In genomic region chr15:36265422-36265821, GRCh38 we compare ENCODE assay signal across 18 cellular contexts.
DNase-seq lines count a peak whose midpoint lies in the region; ATAC-seq and TF ChIP-seq lines count a peak whose summit lies in the region.
"Had no signal": no experiment of that assay in that cellular context is flagged by ENCODE, and none has a peak within 500 bp of the region (broad histone marks: within the 10 kb centered on the region; RNA-seq: fewer than 3 reads in every experiment).

No MANE protein-coding gene starts in this region.

- 100% methylated on average over 1 of the region's 1 CpG for WGBS in mammary epithelial cell (ENCODE audit: low coverage, missing lambda C conversion rate)
- WGBS in IMR-90 (ENCODE audit: extremely low coverage in 2 of 2, insufficient read length in 1 of 2), 2 experiments, result no CpG with 5 or more reads among the region's 1 CpG

- no peak overlapping the region for H2AK9ac ChIP-seq in IMR-90 (replicated peaks; ENCODE audit: low read depth, low read length, poor library complexity)

- H3K36me3 ChIP-seq in mammary epithelial cell (ENCODE audit: insufficient read depth, low read length), result no peaks in the 10 kb centered on the region
- H3K36me3 ChIP-seq in breast epithelium, result no peaks in the 10 kb centered on the region
- H3K36me3 ChIP-seq in IMR-90 (ENCODE audit: control insufficient read depth, insufficient read depth, low read length), result no peaks in the 10 kb centered on the region
- no peaks in the 10 kb centered on the region for H3K36me3 ChIP-seq in SJCRH30
- H3K36me3 ChIP-seq: BLaER1 treated with 17β-estradiol and CSF1 and Interleukin-3, amounts not matched to agents 10 nM and 100 nM had no signal

- no peak overlapping the region; the same call in 1 of the 2 replicates for H3K23ac ChIP-seq in IMR-90 (ENCODE audit: low read depth, low read length)

- H2BK120ac ChIP-seq in IMR-90 (ENCODE audit: low read depth, low read length), result peak overlapping the region; percentile 57; the same call in 1 of the 2 replicates

- H3K4me1 ChIP-seq in mammary epithelial cell (ENCODE audit: insufficient read depth, low read length) (no peaks in the 10 kb centered on the region), breast epithelium (no peaks in the 10 kb centered on the region), IMR-90 (ENCODE audit: control insufficient read depth, insufficient read depth, low read length) (peaks cover 2% of the 10 kb centered on the region; the same call in 1 of the 2 replicates), SJCRH30 (no peaks in the 10 kb centered on the region)
- H3K4me1 ChIP-seq: BLaER1 treated with 17β-estradiol and CSF1 and Interleukin-3, amounts not matched to agents 10 nM and 100 nM had no signal

- peak overlapping the region; percentile 76 for H2BK5ac ChIP-seq in IMR-90 (ENCODE audit: low read depth, low read length, poor library complexity, severe bottlenecking)

- POLR2A ChIA-PET in IMR-90 (lab: Charles Lee; ENCODE audit: unreplicated experiment), result no interaction called here

- no peak overlapping the region for H3K4me3 ChIP-seq in mammary epithelial cell (replicated peaks in 1 of 3; ENCODE audit: insufficient read depth in 1 of 3, low read depth in 2 of 3, low read length in 3 of 3)
- H3K4me3 ChIP-seq in breast epithelium, result no peak overlapping the region
- no peak overlapping the region for H3K4me3 ChIP-seq in IMR-90 (ENCODE audit: insufficient read depth, low read depth, low read length)
- H3K4me3 ChIP-seq in fibroblast of villous mesenchyme (ENCODE audit: low read depth, low read length), result no peak overlapping the region
- no peak overlapping the region for H3K4me3 ChIP-seq in SJCRH30
- H3K4me3 ChIP-seq: BLaER1 treated with 17β-estradiol and CSF1 and Interleukin-3, amounts not matched to agents 10 nM and 100 nM; GM12878 had no signal

- no peak for TF ChIP-seq RAD21 in IMR-90 (IDR thresholded peaks at IDR 0.05; ENCODE audit: low read length)

- H3K79me1 ChIP-seq in IMR-90 (ENCODE audit: low read depth in 1 of 2, low read length in 2 of 2), result no peaks in the 10 kb centered on the region

- H4K5ac ChIP-seq in IMR-90 (ENCODE audit: low read depth, low read length), result peak overlapping the region; percentile 35; the same call in 1 of the 2 replicates

- H3K4me2 ChIP-seq in mammary epithelial cell (ENCODE audit: insufficient read depth, low read depth, low read length) (no peak overlapping the region), IMR-90 (ENCODE audit: low read depth, low read length) (peak overlapping the region; percentile 70; the same call in 1 of the 2 replicates)
- H3K4me2 ChIP-seq: BLaER1 treated with 17β-estradiol and CSF1 and Interleukin-3, amounts not matched to agents 10 nM and 100 nM had no signal

- H4K20me1 ChIP-seq in mammary epithelial cell (ENCODE audit: insufficient read depth, low read length) (no peaks in the 10 kb centered on the region), IMR-90 (ENCODE audit: insufficient read depth, low read length) (no peaks in the 10 kb centered on the region)
- H4K20me1 ChIP-seq: BLaER1 treated with 17β-estradiol and CSF1 and Interleukin-3, amounts not matched to agents 10 nM and 100 nM had no signal

- 0 out of 2 replicates have a peak overlapping the region, but pooled peaks have one; percentile 14 for H3K14ac ChIP-seq in IMR-90 (replicated peaks; ENCODE audit: low read depth, low read length)

- H3K27me3 ChIP-seq in mammary epithelial cell (ENCODE audit: insufficient read depth, low read length) (no peaks in the 10 kb centered on the region), breast epithelium (no peaks in the 10 kb centered on the region), IMR-90 (ENCODE audit: control insufficient read depth, insufficient read depth, low read length) (no peaks in the 10 kb centered on the region), SJCRH30 (peaks cover 3% of the 10 kb centered on the region; the same call in 1 of the 2 replicates)
- H3K27me3 ChIP-seq: BLaER1 treated with 17β-estradiol and CSF1 and Interleukin-3, amounts not matched to agents 10 nM and 100 nM had no signal

- ATAC-seq in IMR-90 (ENCODE audit: low read depth) (peak; percentile 89), GM19452 (IDR thresholded peaks at IDR 0.05; ENCODE audit: unreplicated experiment) (no peak), HG02642 (IDR thresholded peaks at IDR 0.05; ENCODE audit: poor library complexity, unreplicated experiment) (no peak)
- ATAC-seq: GM12878 had no signal

- no peak for TF ChIP-seq CTCF in mammary epithelial cell (conservative IDR thresholded peaks at IDR 0.05 in 1 of 2, IDR thresholded peaks at IDR 0.05 in 1 of 2; ENCODE audit: extremely low read depth in 1 of 2, insufficient read depth in 1 of 2, low read depth in 1 of 2, low read length in 2 of 2)
- no peak for TF ChIP-seq CTCF in breast epithelium (IDR thresholded peaks at IDR 0.05)
- TF ChIP-seq CTCF in IMR-90 (conservative IDR thresholded peaks at IDR 0.05; ENCODE audit: low read depth, low read length), result no peak
- no peak for TF ChIP-seq CTCF in fibroblast of villous mesenchyme (IDR thresholded peaks at IDR 0.05; ENCODE audit: insufficient read depth, low read depth, low read length)

- TF ChIP-seq POLR2A in breast epithelium (IDR thresholded peaks at IDR 0.05) (no peak), IMR-90 (IDR thresholded peaks at IDR 0.05; ENCODE audit: low read depth, low read length) (no peak)

- H3K9me3 ChIP-seq in mammary epithelial cell (replicated peaks; ENCODE audit: insufficient read depth, low read length) (no peaks in the 10 kb centered on the region), breast epithelium (no peaks in the 10 kb centered on the region), IMR-90 (ENCODE audit: control insufficient read depth, insufficient read depth, low read length) (no peaks in the 10 kb centered on the region), SJCRH30 (replicated peaks) (no peaks in the 10 kb centered on the region)
- H3K9me3 ChIP-seq: BLaER1 treated with 17β-estradiol and CSF1 and Interleukin-3, amounts not matched to agents 10 nM and 100 nM had no signal

- no peaks in the 10 kb centered on the region for H3K9me1 ChIP-seq in IMR-90 (ENCODE audit: insufficient read depth, low read length)

- H3K4ac ChIP-seq in IMR-90 (ENCODE audit: low read depth, low read length), result peak overlapping the region; percentile 48; the same call in 1 of the 2 replicates

- in situ Hi-C loops in mammary epithelial cell (cut with MboI; ENCODE audit: low sequenced_read_pairs in 2 of 2), result no loop called here
- in situ Hi-C loops in IMR-90 (cut with MboI; ENCODE audit: low sequenced_read_pairs), result no loop called here

- peak overlapping the region; percentile 27; the same call in 1 of the 2 replicates for H3K18ac ChIP-seq in IMR-90 (ENCODE audit: low read depth, low read length)

- H4K91ac ChIP-seq in IMR-90 (ENCODE audit: insufficient read depth, low read depth, low read length), result no peak overlapping the region

- H2AFZ ChIP-seq in mammary epithelial cell (ENCODE audit: low read depth, low read length) (no peak overlapping the region), IMR-90 (replicated peaks; ENCODE audit: low read length, poor library complexity) (no peak overlapping the region)

- H3K27ac ChIP-seq in mammary epithelial cell (ENCODE audit: insufficient read depth, low read depth, low read length) (no peak overlapping the region), breast epithelium (no peak overlapping the region), IMR-90 (ENCODE audit: insufficient read depth, low read length) (no peak overlapping the region), SJCRH30 (no peak overlapping the region)
- H3K27ac ChIP-seq: BLaER1 treated with 17β-estradiol and CSF1 and Interleukin-3, amounts not matched to agents 10 nM and 100 nM had no signal

- no peak overlapping the region for H3K56ac ChIP-seq in IMR-90 (ENCODE audit: extremely low read depth, insufficient read depth, low read length)

- no peak overlapping the region for H2BK15ac ChIP-seq in IMR-90 (ENCODE audit: low read depth, low read length)

- H4K8ac ChIP-seq in IMR-90 (ENCODE audit: low read depth in 2 of 2, low read length in 2 of 2), result peak overlapping the region in 1 of 2 experiments; percentile 37; a peak in 1 of 4 replicates

- no TSS peak for BruUV-seq in mammary epithelial cell (replicated peaks; lab: Mats Ljungman, UMichigan)
- BruUV-seq in IMR-90 (replicated peaks; lab: Mats Ljungman, UMichigan), result no TSS peak

- no peaks in the 10 kb centered on the region for H3K79me2 ChIP-seq in mammary epithelial cell (ENCODE audit: insufficient read depth, low read length)

- CTCF ChIA-PET in mammary epithelial cell (lab: Charles Lee; ENCODE audit: low non-redundant PET), result no interaction called here
- CTCF ChIA-PET in IMR-90 (lab: Yijun Ruan, JAX), result no interaction called here

- no peak overlapping the region for H3K9ac ChIP-seq in mammary epithelial cell (ENCODE audit: insufficient read depth, low read length)
- no peak overlapping the region for H3K9ac ChIP-seq in IMR-90 (ENCODE audit: low read depth, low read length)
- H3K9ac ChIP-seq: BLaER1 treated with 17β-estradiol and CSF1 and Interleukin-3, amounts not matched to agents 10 nM and 100 nM had no signal

- intact Hi-C loops in mammary epithelial cell (cut with micrococcal nuclease), result no loop called here
- intact Hi-C loops in breast epithelium (cut with DNase I; ENCODE audit: low total_unique reads), result no loop called here
- intact Hi-C loops in IMR-90 (cut with micrococcal nuclease), result no loop called here

- DNase-seq in mammary epithelial cell, result peak; percentile 1
- no peak for DNase-seq in breast epithelium (ENCODE audit: low spot score in 2 of 2)
- peak; percentile 67 for DNase-seq in IMR-90
- DNase-seq in fibroblast of villous mesenchyme (ENCODE audit: low read depth), result peak; percentile 55
- DNase-seq in SJCRH30, result no peak
- DNase-seq: 8988T; CD8-positive, alpha-beta memory T cell; COR-L47; DMS 273 treated with DMSO at 0.1 percent for 48 hours; DMS53; DND-41; GF-D8; HCEC 1CT; KBM-7 had no signal

- H2AK5ac ChIP-seq in IMR-90 (ENCODE audit: low read depth, low read length), result peak overlapping the region; percentile 17; the same call in 1 of the 2 replicates

- dilution Hi-C loops in mammary epithelial cell (cut with HindIII; ENCODE audit: low sequenced_read_pairs), result no loop called here
- dilution Hi-C loops in IMR-90 (cut with HindIII; ENCODE audit: low sequenced_read_pairs, unreplicated experiment), result no loop called here

- peak overlapping the region; percentile 16; the same call in 1 of the 2 replicates for H2BK20ac ChIP-seq in IMR-90 (ENCODE audit: low read depth, low read length)

TF ChIP-seq in IMR-90, 13 proteins besides CTCF, POLR2A, EP300 and RAD21:
- TF ChIP-seq CEBPB (IDR thresholded peaks at IDR 0.05; ENCODE audit: low read depth, low read length) (peak; percentile 26; the same call in 1 of the 2 replicates), SMC3 (IDR thresholded peaks at IDR 0.05; ENCODE audit: low read depth, low read length) (no peak)

Comparison
In these comparisons a context has a peak if more than half of its experiments do, and no peak if none do; other contexts are left out.
1. DNase-seq: peak in mammary epithelial cell (single experiment), IMR-90 (single experiment) and fibroblast of villous mesenchyme (single experiment); none in breast epithelium (0 of 2) and SJCRH30 (0 of 2).